20 cellular contexts compared by ENCODE assay signal in the genomic region with DNA sequence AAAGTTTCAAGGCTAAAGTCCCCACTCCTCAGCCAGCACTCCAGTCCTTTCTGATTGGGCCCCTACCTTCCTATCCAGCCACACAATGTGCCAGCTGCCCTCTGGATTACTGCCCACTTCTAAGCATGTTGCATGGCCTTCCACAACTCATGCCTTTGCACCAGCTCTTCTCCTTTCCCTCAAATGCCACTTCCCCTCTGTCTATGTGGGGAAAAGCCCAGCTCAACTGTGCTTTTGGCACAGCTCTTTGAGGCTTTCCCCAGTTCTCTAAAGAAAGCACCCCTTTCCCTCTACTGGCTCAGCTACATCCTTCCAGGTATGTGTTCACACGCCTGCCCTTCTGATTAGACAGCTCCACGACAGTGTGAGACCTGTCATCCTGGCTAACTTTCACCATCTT. TPM values are rescaled to one million over a fixed set of nuclear protein-coding genes. Genes with fewer than 3 reads are reported as not detected.
DNase-seq lines count a peak whose midpoint lies in the region; ATAC-seq and TF ChIP-seq lines count a peak whose summit lies in the region.
"Had no signal": no experiment of that assay in that cellular context is flagged by ENCODE, and none has a peak within 500 bp of the region (broad histone marks: within the 10 kb centered on the region; RNA-seq: fewer than 3 reads in every experiment).

No MANE protein-coding gene starts in this region.

- H3K27me3 Mint-ChIP-seq in activated naive CD8-positive, alpha-beta T cell treated with anti-CD3 and anti-CD28 coated beads, Interleukin-2, amount 10 ng/mL, durations not matched to agents 7 days and 5 days = no peaks in the 10 kb centered on the region
- no peaks in the 10 kb centered on the region for H3K27me3 Mint-ChIP-seq in activated naive CD8-positive, alpha-beta T cell treated with anti-CD3 and anti-CD28 coated beads for 36 hours
- no peaks in the 10 kb centered on the region for H3K27me3 Mint-ChIP-seq in T-helper 17 cell

- TF ChIP-seq POLR2A in spleen (IDR thresholded peaks at IDR 0.05) = no peak

- H3K4me3 ChIP-seq in left ventricle myocardium inferior = no peak overlapping the region
- H3K4me3 ChIP-seq in spleen = no peak overlapping the region
- H3K4me3 ChIP-seq in aorta (ENCODE audit: low read length in 2 of 2) = no peak overlapping the region
- no peak overlapping the region for H3K4me3 ChIP-seq in PC-3 (ENCODE audit: low read length)
- H3K4me3 ChIP-seq: breast epithelium, SK-N-MC, testis, vagina had no signal

- WGBS in spleen, 5 donors = 46 to 79% (median 54%) methylated on average over 2 of the region's 2 CpGs
- WGBS in aorta, 2 donors = 89 to 90% methylated on average over 2 of the region's 2 CpGs

- H3K4me2 ChIP-seq in PC-3 (ENCODE audit: low read length) = no peak overlapping the region

- intact Hi-C loops in left ventricle myocardium inferior (cut with micrococcal nuclease) = no loop called here
- intact Hi-C loops in spleen (cut with DNase I; ENCODE audit: low total_unique reads) = no loop called here
- intact Hi-C loops in aorta (cut with DNase I) = no loop called here
- intact Hi-C loops in PC-3 (cut with micrococcal nuclease) = no loop called here

- TF ChIP-seq CTCF in left ventricle myocardium inferior (IDR thresholded peaks at IDR 0.05; ENCODE audit: borderline replicate concordance) (no peak), spleen (IDR thresholded peaks at IDR 0.05 in 8 of 11, conservative IDR thresholded peaks at IDR 0.05 in 3 of 11) (no peak), PC-3 (conservative IDR thresholded peaks at IDR 0.05; ENCODE audit: low read depth, low read length) (no peak)

- peaks cover 40% of the 10 kb centered on the region for H3K36me3 Mint-ChIP-seq in activated naive CD8-positive, alpha-beta T cell treated with anti-CD3 and anti-CD28 coated beads, Interleukin-2, amount 10 ng/mL, durations not matched to agents 7 days and 5 days
- H3K36me3 Mint-ChIP-seq in activated naive CD8-positive, alpha-beta T cell treated with anti-CD3 and anti-CD28 coated beads for 36 hours = peaks cover 20% of the 10 kb centered on the region
- H3K36me3 Mint-ChIP-seq in T-helper 17 cell (ENCODE audit: low read depth) = peaks cover 29% of the 10 kb centered on the region

- H3K9me3 ChIP-seq in T-helper 17 cell (ENCODE audit: control insufficient read depth, low read length, poor library complexity, severe bottlenecking) = no peaks in the 10 kb centered on the region
- no peaks in the 10 kb centered on the region for H3K9me3 ChIP-seq in left ventricle myocardium inferior (replicated peaks)
- H3K9me3 ChIP-seq in spleen = no peaks in the 10 kb centered on the region
- H3K9me3 ChIP-seq in aorta (ENCODE audit: control insufficient read depth, low read length) = no peaks in the 10 kb centered on the region
- H3K9me3 ChIP-seq in PC-3 (ENCODE audit: low read length) = no peaks in the 10 kb centered on the region
- H3K9me3 ChIP-seq: testis, vagina had no signal

- in situ Hi-C loops in ACHN (cut with HindIII; ENCODE audit: low pct_ligation_motif_present, low pct_unique_long_range_greater_than_20kb, low sequenced_read_pairs) = no loop called here

- no peak overlapping the region for H2AFZ ChIP-seq in PC-3 (ENCODE audit: low read length)

- H4K20me1 ChIP-seq in PC-3 (ENCODE audit: low read length) = no peaks in the 10 kb centered on the region

- no peaks in the 10 kb centered on the region for H3K9me2 ChIP-seq in PC-3 (replicated peaks; ENCODE audit: low read length)

- no peak overlapping the region for H3K4me3 Mint-ChIP-seq in activated naive CD8-positive, alpha-beta T cell treated with anti-CD3 and anti-CD28 coated beads, Interleukin-2, amount 10 ng/mL, durations not matched to agents 7 days and 5 days
- no peak overlapping the region for H3K4me3 Mint-ChIP-seq in activated naive CD8-positive, alpha-beta T cell treated with anti-CD3 and anti-CD28 coated beads for 36 hours
- no peak overlapping the region for H3K4me3 Mint-ChIP-seq in T-helper 17 cell
- H3K4me3 Mint-ChIP-seq: nephron had no signal

- no TSS peak for BruUV-seq in PC-3 (replicated peaks; lab: Mats Ljungman, UMichigan)

- H3K4me1 ChIP-seq in left ventricle myocardium inferior (peaks cover 58% of the 10 kb centered on the region), spleen (no peaks in the 10 kb centered on the region), aorta (ENCODE audit: control insufficient read depth in 1 of 2, insufficient read depth in 2 of 2, low read length in 2 of 2) (no peaks in the 10 kb centered on the region), PC-3 (ENCODE audit: insufficient read depth, low read length) (peaks cover 4% of the 10 kb centered on the region; the same call in 1 of the 2 replicates)
- H3K4me1 ChIP-seq: breast epithelium, vagina had no signal

- CTCF ChIA-PET in PC-3 (lab: Charles Lee) = no interaction called here

- no peaks in the 10 kb centered on the region for H3K9me3 Mint-ChIP-seq in activated naive CD8-positive, alpha-beta T cell treated with anti-CD3 and anti-CD28 coated beads, Interleukin-2, amount 10 ng/mL, durations not matched to agents 7 days and 5 days
- no peaks in the 10 kb centered on the region for H3K9me3 Mint-ChIP-seq in activated naive CD8-positive, alpha-beta T cell treated with anti-CD3 and anti-CD28 coated beads for 36 hours
- H3K9me3 Mint-ChIP-seq: activated T-helper 2 cell treated with anti-CD3 and anti-CD28 coated beads, Interferon-gamma antibody, Interleukin-2, Interleukin-4, amounts not matched to agents 10 μg/mL and 5 μg/mL and 100 μg/mL, durations not matched to agents 14 hours and 24 hours and 36 hours; nephron had no signal

- POLR2A ChIA-PET in activated naive CD8-positive, alpha-beta T cell treated with anti-CD3 and anti-CD28 coated beads, Interleukin-2, amount 10 ng/mL, durations not matched to agents 7 days and 5 days (lab: Charles Lee) = interaction anchor here (0.9 kb wide), 1 partner anchor 18 kb away, joined by 3 read pairs; a partner anchor contains a TSS
- POLR2A ChIA-PET in PC-3 (lab: Charles Lee; ENCODE audit: unreplicated experiment) = no interaction called here

- H3K27ac Mint-ChIP-seq in activated naive CD8-positive, alpha-beta T cell treated with anti-CD3 and anti-CD28 coated beads, Interleukin-2, amount 10 ng/mL, durations not matched to agents 7 days and 5 days = peak overlapping the region; percentile 43
- H3K27ac Mint-ChIP-seq in activated naive CD8-positive, alpha-beta T cell treated with anti-CD3 and anti-CD28 coated beads for 36 hours = no peak overlapping the region
- peak overlapping the region; percentile 34 for H3K27ac Mint-ChIP-seq in T-helper 17 cell
- H3K27ac Mint-ChIP-seq: activated T-helper 2 cell treated with anti-CD3 and anti-CD28 coated beads, Interferon-gamma antibody, Interleukin-2, Interleukin-4, amounts not matched to agents 10 μg/mL and 5 μg/mL and 100 μg/mL, durations not matched to agents 14 hours and 24 hours and 36 hours had no signal

- no peaks in the 10 kb centered on the region for H3K79me2 ChIP-seq in PC-3 (ENCODE audit: low read length)

- DNase-seq in activated naive CD8-positive, alpha-beta T cell treated with anti-CD3 and anti-CD28 coated beads, Interleukin-2, amount 10 ng/mL, durations not matched to agents 7 days and 5 days = no peak
- DNase-seq in activated naive CD8-positive, alpha-beta T cell treated with anti-CD3 and anti-CD28 coated beads for 36 hours = no peak
- DNase-seq in T-helper 17 cell (no peak), left ventricle myocardium inferior (no peak), spleen (peak; percentile 19), aorta (no peak), PC-3 (no peak), ACHN (no peak)
- DNase-seq: activated CD4-positive, CD25-positive, alpha-beta regulatory T cell treated with anti-CD3 and anti-CD28 coated beads, Interleukin-2, amount 50 U/mL, for 72 hours; C1 segment of cervical spinal cord; cortex of kidney; left cardiac atrium; NCI-H1417 treated with DMSO at 0.1 percent for 48 hours; NCI-H2107; testis had no signal

- H3K27me3 ChIP-seq in left ventricle myocardium inferior (ENCODE audit: low read depth) = no peaks in the 10 kb centered on the region
- H3K27me3 ChIP-seq in spleen (replicated peaks in 1 of 7) = no peaks in the 10 kb centered on the region
- H3K27me3 ChIP-seq in aorta (ENCODE audit: control insufficient read depth in 1 of 2, insufficient read depth in 2 of 2, low read length in 1 of 2) = no peaks in the 10 kb centered on the region
- no peaks in the 10 kb centered on the region for H3K27me3 ChIP-seq in PC-3 (ENCODE audit: low read length)
- H3K27me3 ChIP-seq: breast epithelium, testis, vagina had no signal

- H3K4me1 Mint-ChIP-seq in activated naive CD8-positive, alpha-beta T cell treated with anti-CD3 and anti-CD28 coated beads, Interleukin-2, amount 10 ng/mL, durations not matched to agents 7 days and 5 days = peaks cover 17% of the 10 kb centered on the region
- H3K4me1 Mint-ChIP-seq in activated naive CD8-positive, alpha-beta T cell treated with anti-CD3 and anti-CD28 coated beads for 36 hours = peaks cover 2% of the 10 kb centered on the region
- peaks cover 14% of the 10 kb centered on the region for H3K4me1 Mint-ChIP-seq in T-helper 17 cell

- H3K36me3 ChIP-seq in left ventricle myocardium inferior = peaks cover 99% of the 10 kb centered on the region
- H3K36me3 ChIP-seq in spleen = peaks cover 6 to 100% (median 95%) of the 10 kb centered on the region in 6 donors
- peaks cover 4 to 6% of the 10 kb centered on the region in 2 donors for H3K36me3 ChIP-seq in aorta (ENCODE audit: control insufficient read depth in 1 of 2, insufficient read depth in 2 of 2, low read length in 1 of 2)
- peaks cover 12% of the 10 kb centered on the region; the same call in 1 of the 2 replicates for H3K36me3 ChIP-seq in PC-3 (ENCODE audit: low read depth, low read length)

- ATAC-seq in activated naive CD8-positive, alpha-beta T cell treated with anti-CD3 and anti-CD28 coated beads, Interleukin-2, amount 10 ng/mL, durations not matched to agents 7 days and 5 days (ENCODE audit: low read depth) = no peak
- no peak for ATAC-seq in T-helper 17 cell
- no peak for ATAC-seq in aorta (ENCODE audit: low FRiP score)
- ATAC-seq in PC-3 = no peak

- H3K9ac ChIP-seq in PC-3 (ENCODE audit: low read length) = no peak overlapping the region

- H3K27ac ChIP-seq in left ventricle myocardium inferior (replicated peaks) (peak overlapping the region; percentile 95), spleen (no peak overlapping the region), aorta (ENCODE audit: low read depth in 1 of 2, low read length in 2 of 2) (no peak overlapping the region), PC-3 (ENCODE audit: low read length) (no peak overlapping the region)
- H3K27ac ChIP-seq: breast epithelium, SK-N-MC, testis, vagina had no signal

- H3F3A ChIP-seq in PC-3 (ENCODE audit: low read length, unreplicated experiment) = no peaks in the 10 kb centered on the region

RNA-seq across cellular contexts. Expression of a gene that starts 18.5 kb away (rescaled TPM):
- 10 to 100 TPM; 55.3 to 56.1 TPM for total RNA-seq in activated naive CD8-positive, alpha-beta T cell treated with anti-CD3 and anti-CD28 coated beads, Interleukin-2, amount 10 ng/mL, durations not matched to agents 7 days and 5 days
- 10 to 100 TPM; 49.7 to 52.0 TPM for total RNA-seq in activated naive CD8-positive, alpha-beta T cell treated with anti-CD3 and anti-CD28 coated beads for 36 hours
- total RNA-seq in T-helper 17 cell = 10 to 100 TPM; 55.3 to 55.6 TPM
- total RNA-seq in left ventricle myocardium inferior = 46.9 TPM
- 10 to 100 TPM; 46.6 to 68.6 (median 59.6) TPM for total RNA-seq in spleen
- polyA plus RNA-seq in spleen = 10 to 100 TPM; 28.8 to 49.9 (median 48.9) TPM
- total RNA-seq in aorta = 10 to 100 TPM; 37.9 to 57.4 TPM
- 10 to 100 TPM in 1 of 2 donors, 1 to 10 TPM in 1; 9.4 to 72.2 TPM for polyA plus RNA-seq in aorta
- total RNA-seq in PC-3 (2014; rRNA removed) = 97.5 and 138 TPM in 2 replicates

RNA-seq across cellular contexts. Expression of a gene that starts 18.8 kb away (rescaled TPM):
- 10 to 100 TPM; 17.0 to 18.0 TPM for total RNA-seq in activated naive CD8-positive, alpha-beta T cell treated with anti-CD3 and anti-CD28 coated beads, Interleukin-2, amount 10 ng/mL, durations not matched to agents 7 days and 5 days
- total RNA-seq in activated naive CD8-positive, alpha-beta T cell treated with anti-CD3 and anti-CD28 coated beads for 36 hours = 10 to 100 TPM; 10.1 to 10.9 TPM
- total RNA-seq in T-helper 17 cell (10 to 100 TPM; 28.6 to 29.7 TPM), left ventricle myocardium inferior (12.0 TPM), spleen (10 to 100 TPM; 24.8 to 40.7 (median 32.7) TPM), aorta (10 to 100 TPM; 18.9 to 29.4 TPM), PC-3 (2014; rRNA removed) (19.0 and 30.0 TPM in 2 replicates)
- polyA plus RNA-seq in spleen (1 to 10 TPM; 3.8 to 6.5 (median 3.9) TPM), aorta (1 to 10 TPM in 1 of 2 donors, under 1 TPM in 1; 0.88 to 9.5 TPM)
